In the genomic region with DNA sequence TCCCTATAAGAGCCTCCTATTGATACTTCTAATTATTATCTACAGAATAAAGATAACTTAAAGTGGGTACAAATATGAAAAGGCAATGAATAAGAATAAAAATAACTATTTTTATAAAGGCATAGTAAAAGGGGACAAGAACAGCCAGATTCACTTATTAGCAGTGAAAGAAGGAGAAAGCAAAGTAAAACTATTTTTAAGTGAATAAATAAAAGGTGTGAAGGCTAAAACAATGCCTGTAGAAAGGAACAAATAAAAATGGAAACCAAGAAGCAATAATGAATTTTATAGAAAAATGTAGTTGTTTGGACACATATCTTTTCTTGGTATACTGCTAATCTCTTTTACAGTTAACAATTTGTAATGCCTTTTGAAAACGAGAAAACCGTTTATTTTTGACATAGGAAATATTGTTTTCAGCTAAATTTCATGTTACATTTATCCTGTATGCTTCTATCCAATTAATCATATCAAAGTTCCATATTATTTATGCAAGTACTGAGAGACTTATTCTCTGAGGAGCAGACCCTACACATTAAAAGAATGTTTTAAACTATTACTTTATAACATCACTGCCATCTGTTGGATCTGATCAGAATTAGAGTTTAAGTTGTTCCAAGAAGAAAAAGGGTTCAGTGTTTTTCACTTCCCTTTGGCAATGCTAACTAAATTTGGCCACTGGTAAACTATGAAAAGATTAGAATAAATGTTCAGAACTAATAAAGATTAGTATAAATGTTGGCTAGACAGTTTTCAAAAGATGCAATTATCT, we compare ENCODE assay signal across 9 cellular contexts.
DNase-seq lines count a peak whose midpoint lies in the region; ATAC-seq and TF ChIP-seq lines count a peak whose summit lies in the region.
"Had no signal": no experiment of that assay in that cellular context is flagged by ENCODE, and none has a peak within 500 bp of the region (broad histone marks: within the 10 kb centered on the region; RNA-seq: fewer than 3 reads in every experiment).

No MANE protein-coding gene starts in this region.

- no peak overlapping the region for H3K27ac Mint-ChIP-seq in nephron progenitor cell
- H3K27ac Mint-ChIP-seq in stimulated activated naive CD8-positive, alpha-beta T cell treated with anti-CD3 and anti-CD28 coated beads, Interleukin-15, amount 100 ng/mL, for 72 hours = no peak overlapping the region
- H3K27ac Mint-ChIP-seq in stimulated activated memory B cell treated with anti-CD40 and anti-IgM and Interleukin-4, amounts not matched to agents 10 μg/mL and 1 μg/mL and 100 μg/mL, for 72 hours = no peak overlapping the region

- peak; percentile 56 for ATAC-seq in GM21786 (IDR thresholded peaks at IDR 0.05; ENCODE audit: unreplicated experiment)
- no peak for ATAC-seq in stimulated activated naive CD8-positive, alpha-beta T cell treated with anti-CD3 and anti-CD28 coated beads, Interleukin-15, amount 100 ng/mL, for 72 hours
- ATAC-seq in stimulated activated memory B cell treated with anti-CD40 and anti-IgM and Interleukin-4, amounts not matched to agents 10 μg/mL and 1 μg/mL and 100 μg/mL, for 72 hours = no peak

- H3K4me3 ChIP-seq in coronary artery = no peak overlapping the region

- H3K4me1 Mint-ChIP-seq in nephron progenitor cell = peaks cover 36% of the 10 kb centered on the region
- H3K4me1 Mint-ChIP-seq in stimulated activated naive CD8-positive, alpha-beta T cell treated with anti-CD3 and anti-CD28 coated beads, Interleukin-15, amount 100 ng/mL, for 72 hours = peaks cover 12% of the 10 kb centered on the region
- H3K4me1 Mint-ChIP-seq in stimulated activated memory B cell treated with anti-CD40 and anti-IgM and Interleukin-4, amounts not matched to agents 10 μg/mL and 1 μg/mL and 100 μg/mL, for 72 hours = no peaks in the 10 kb centered on the region

- no peak overlapping the region for H3K4me3 Mint-ChIP-seq in nephron progenitor cell
- H3K4me3 Mint-ChIP-seq in stimulated activated naive CD8-positive, alpha-beta T cell treated with anti-CD3 and anti-CD28 coated beads, Interleukin-15, amount 100 ng/mL, for 72 hours = no peak overlapping the region
- H3K4me3 Mint-ChIP-seq in stimulated activated memory B cell treated with anti-CD40 and anti-IgM and Interleukin-4, amounts not matched to agents 10 μg/mL and 1 μg/mL and 100 μg/mL, for 72 hours = no peak overlapping the region
- H3K4me3 Mint-ChIP-seq: IgD-negative memory B cell had no signal

- no peak overlapping the region for H3K27ac ChIP-seq in coronary artery

- H3K36me3 Mint-ChIP-seq in nephron progenitor cell (ENCODE audit: low read depth) = no peaks in the 10 kb centered on the region
- H3K36me3 Mint-ChIP-seq in stimulated activated memory B cell treated with anti-CD40 and anti-IgM and Interleukin-4, amounts not matched to agents 10 μg/mL and 1 μg/mL and 100 μg/mL, for 72 hours = no peaks in the 10 kb centered on the region
- H3K36me3 Mint-ChIP-seq: IgD-negative memory B cell had no signal

- TF ChIP-seq CTCF in coronary artery (IDR thresholded peaks at IDR 0.05) = peak; percentile 31
- TF ChIP-seq CTCF in nephron progenitor cell (IDR thresholded peaks at IDR 0.05) = peak; percentile 12

- H3K27me3 Mint-ChIP-seq in nephron progenitor cell (ENCODE audit: low read depth, poor library complexity) = peaks cover 3% of the 10 kb centered on the region
- no peaks in the 10 kb centered on the region for H3K27me3 Mint-ChIP-seq in stimulated activated naive CD8-positive, alpha-beta T cell treated with anti-CD3 and anti-CD28 coated beads, Interleukin-15, amount 100 ng/mL, for 72 hours
- no peaks in the 10 kb centered on the region for H3K27me3 Mint-ChIP-seq in stimulated activated memory B cell treated with anti-CD40 and anti-IgM and Interleukin-4, amounts not matched to agents 10 μg/mL and 1 μg/mL and 100 μg/mL, for 72 hours
- H3K27me3 Mint-ChIP-seq: IgD-negative memory B cell had no signal

- DNase-seq in DMS114 treated with DMSO at 0.1 percent for 48 hours (lab: John Stamatoyannopoulos, UW; ENCODE audit: unreplicated experiment) (peak; percentile 71), NCI-H2196 treated with DMSO at 0.1 percent for 48 hours (lab: John Stamatoyannopoulos, UW; ENCODE audit: unreplicated experiment) (peak; percentile 10), coronary artery (ENCODE audit: low spot score) (no peak), nephron progenitor cell (no peak)
- DNase-seq in stimulated activated naive CD8-positive, alpha-beta T cell treated with anti-CD3 and anti-CD28 coated beads, Interleukin-15, amount 100 ng/mL, for 72 hours = no peak
- no peak for DNase-seq in activated CD8-positive, alpha-beta memory T cell treated with anti-CD3 and anti-CD28 coated beads for 24 hours

- H3K9me3 Mint-ChIP-seq in nephron progenitor cell = no peaks in the 10 kb centered on the region
- H3K9me3 Mint-ChIP-seq in stimulated activated naive CD8-positive, alpha-beta T cell treated with anti-CD3 and anti-CD28 coated beads, Interleukin-15, amount 100 ng/mL, for 72 hours = no peaks in the 10 kb centered on the region
- no peaks in the 10 kb centered on the region for H3K9me3 Mint-ChIP-seq in stimulated activated memory B cell treated with anti-CD40 and anti-IgM and Interleukin-4, amounts not matched to agents 10 μg/mL and 1 μg/mL and 100 μg/mL, for 72 hours
- H3K9me3 Mint-ChIP-seq: IgD-negative memory B cell had no signal

Comparison
In these comparisons a context has a peak if more than half of its experiments do, and no peak if none do; other contexts are left out.
1. DNase-seq: peak in DMS114 treated with DMSO at 0.1 percent for 48 hours (single experiment) and NCI-H2196 treated with DMSO at 0.1 percent for 48 hours (single experiment); none in coronary artery (single experiment), nephron progenitor cell (single experiment), stimulated activated naive CD8-positive, alpha-beta T cell treated with anti-CD3 and anti-CD28 coated beads, Interleukin-15, amount 100 ng/mL, for 72 hours (0 of 2) and activated CD8-positive, alpha-beta memory T cell treated with anti-CD3 and anti-CD28 coated beads for 24 hours (single experiment).